ENCODE assay signal across 1 cellular context in the genomic region with DNA sequence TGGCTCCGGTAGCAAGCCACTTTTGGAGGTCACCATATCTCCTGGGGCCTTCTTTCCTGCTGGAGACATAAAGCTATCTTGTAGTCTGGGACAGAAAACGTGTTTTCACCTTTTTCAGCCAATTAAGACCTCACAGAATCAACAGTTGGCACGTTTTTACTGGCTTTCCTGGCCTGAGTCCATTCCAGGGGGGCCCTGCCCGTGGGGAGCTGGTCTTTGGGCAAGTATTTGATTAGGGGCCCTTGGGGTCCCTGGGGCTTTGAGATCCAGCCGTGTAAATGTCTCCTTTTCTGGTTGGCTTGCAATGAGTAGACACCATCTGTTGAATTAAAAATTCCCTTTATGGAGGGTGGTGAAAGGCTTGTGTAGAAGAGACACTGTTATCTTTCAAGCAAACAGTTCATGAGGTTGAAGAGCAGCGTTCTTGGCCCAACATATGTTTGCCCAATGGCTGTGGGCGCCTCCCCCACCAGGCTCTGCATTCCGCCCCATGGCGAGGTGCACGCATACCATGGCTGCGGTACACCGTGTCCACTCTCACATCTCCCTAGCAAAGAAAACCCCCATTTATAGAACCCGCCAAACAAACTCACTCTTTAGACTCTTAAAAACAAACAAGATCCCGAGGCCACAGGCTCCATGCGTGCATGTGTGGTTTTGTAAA.
TF ChIP-seq lines count a peak whose summit lies in the region.

No MANE protein-coding gene starts in this region.

TF ChIP-seq in HepG2, 621 proteins besides CTCF, POLR2A, EP300 and RAD21 (continued from another document and continues in another):
- TF ChIP-seq, protein P1, sequence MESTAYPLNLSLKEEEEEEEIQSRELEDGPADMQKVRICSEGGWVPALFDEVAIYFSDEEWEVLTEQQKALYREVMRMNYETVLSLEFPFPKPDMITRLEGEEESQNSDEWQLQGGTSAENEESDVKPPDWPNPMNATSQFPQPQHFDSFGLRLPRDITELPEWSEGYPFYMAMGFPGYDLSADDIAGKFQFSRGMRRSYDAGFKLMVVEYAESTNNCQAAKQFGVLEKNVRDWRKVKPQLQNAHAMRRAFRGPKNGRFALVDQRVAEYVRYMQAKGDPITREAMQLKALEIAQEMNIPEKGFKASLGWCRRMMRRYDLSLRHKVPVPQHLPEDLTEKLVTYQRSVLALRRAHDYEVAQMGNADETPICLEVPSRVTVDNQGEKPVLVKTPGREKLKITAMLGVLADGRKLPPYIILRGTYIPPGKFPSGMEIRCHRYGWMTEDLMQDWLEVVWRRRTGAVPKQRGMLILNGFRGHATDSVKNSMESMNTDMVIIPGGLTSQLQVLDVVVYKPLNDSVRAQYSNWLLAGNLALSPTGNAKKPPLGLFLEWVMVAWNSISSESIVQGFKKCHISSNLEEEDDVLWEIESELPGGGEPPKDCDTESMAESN (CRISPR knock-in tag; conservative IDR thresholded peaks at IDR 0.05): peak; percentile 52; the same call in 1 of the 2 replicates
- TF ChIP-seq, protein P2, sequence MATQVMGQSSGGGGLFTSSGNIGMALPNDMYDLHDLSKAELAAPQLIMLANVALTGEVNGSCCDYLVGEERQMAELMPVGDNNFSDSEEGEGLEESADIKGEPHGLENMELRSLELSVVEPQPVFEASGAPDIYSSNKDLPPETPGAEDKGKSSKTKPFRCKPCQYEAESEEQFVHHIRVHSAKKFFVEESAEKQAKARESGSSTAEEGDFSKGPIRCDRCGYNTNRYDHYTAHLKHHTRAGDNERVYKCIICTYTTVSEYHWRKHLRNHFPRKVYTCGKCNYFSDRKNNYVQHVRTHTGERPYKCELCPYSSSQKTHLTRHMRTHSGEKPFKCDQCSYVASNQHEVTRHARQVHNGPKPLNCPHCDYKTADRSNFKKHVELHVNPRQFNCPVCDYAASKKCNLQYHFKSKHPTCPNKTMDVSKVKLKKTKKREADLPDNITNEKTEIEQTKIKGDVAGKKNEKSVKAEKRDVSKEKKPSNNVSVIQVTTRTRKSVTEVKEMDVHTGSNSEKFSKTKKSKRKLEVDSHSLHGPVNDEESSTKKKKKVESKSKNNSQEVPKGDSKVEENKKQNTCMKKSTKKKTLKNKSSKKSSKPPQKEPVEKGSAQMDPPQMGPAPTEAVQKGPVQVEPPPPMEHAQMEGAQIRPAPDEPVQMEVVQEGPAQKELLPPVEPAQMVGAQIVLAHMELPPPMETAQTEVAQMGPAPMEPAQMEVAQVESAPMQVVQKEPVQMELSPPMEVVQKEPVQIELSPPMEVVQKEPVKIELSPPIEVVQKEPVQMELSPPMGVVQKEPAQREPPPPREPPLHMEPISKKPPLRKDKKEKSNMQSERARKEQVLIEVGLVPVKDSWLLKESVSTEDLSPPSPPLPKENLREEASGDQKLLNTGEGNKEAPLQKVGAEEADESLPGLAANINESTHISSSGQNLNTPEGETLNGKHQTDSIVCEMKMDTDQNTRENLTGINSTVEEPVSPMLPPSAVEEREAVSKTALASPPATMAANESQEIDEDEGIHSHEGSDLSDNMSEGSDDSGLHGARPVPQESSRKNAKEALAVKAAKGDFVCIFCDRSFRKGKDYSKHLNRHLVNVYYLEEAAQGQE (IDR thresholded peaks at IDR 0.05; ENCODE audit: borderline replicate concordance in 1 of 2, low read depth in 1 of 2, low read length in 2 of 2): peak in 1 of 2 experiments; percentile 53; a peak in 1 of 4 replicates
- TF ChIP-seq ZNF614 (CRISPR knock-in tag; IDR thresholded peaks at IDR 0.05; ENCODE audit: borderline replicate concordance) (peak; percentile 86), ZNF460 (CRISPR knock-in tag; IDR thresholded peaks at IDR 0.05; ENCODE audit: borderline replicate concordance) (no peak), SNRNP70 (IDR thresholded peaks at IDR 0.05; ENCODE audit: low read depth, low read length) (no peak), SNAPC5 (CRISPR knock-in tag; IDR thresholded peaks at IDR 0.05; ENCODE audit: borderline replicate concordance) (no peak), MBD4 (IDR thresholded peaks at IDR 0.05; ENCODE audit: borderline replicate concordance, low read length) (no peak), ZNF770 (CRISPR knock-in tag; IDR thresholded peaks at IDR 0.05) (0 out of 2 replicates have a peak, but pooled peaks have one; percentile 16), GLI4 (CRISPR knock-in tag; IDR thresholded peaks at IDR 0.05; ENCODE audit: borderline replicate concordance) (no peak), NFKBIZ (CRISPR knock-in tag; IDR thresholded peaks at IDR 0.05) (no peak), FIP1L1 (IDR thresholded peaks at IDR 0.05; ENCODE audit: borderline replicate concordance, insufficient read depth, low read depth, low read length) (no peak), PHF20 (CRISPR knock-in tag; IDR thresholded peaks at IDR 0.05) (0 out of 2 replicates have a peak, but pooled peaks have one; percentile 40), NFIB (CRISPR knock-in tag; IDR thresholded peaks at IDR 0.05; ENCODE audit: borderline replicate concordance) (no peak), ATF4 (CRISPR knock-in tag; IDR thresholded peaks at IDR 0.05) (no peak), E2F2 (CRISPR knock-in tag; IDR thresholded peaks at IDR 0.05; ENCODE audit: borderline replicate concordance) (no peak), MYC (CRISPR knock-in tag; IDR thresholded peaks at IDR 0.05; ENCODE audit: borderline replicate concordance) (peak; percentile 90), ZNF780A (CRISPR knock-in tag; IDR thresholded peaks at IDR 0.05) (no peak), ZSCAN31 (CRISPR knock-in tag; IDR thresholded peaks at IDR 0.05; ENCODE audit: low read depth) (peak; percentile 11; the same call in 1 of the 2 replicates), ELF3 (CRISPR knock-in tag; IDR thresholded peaks at IDR 0.05) (peak; percentile 86; the same call in 1 of the 2 replicates), HOXA3 (CRISPR knock-in tag; IDR thresholded peaks at IDR 0.05) (peak; percentile 88), FOXA1 (IDR thresholded peaks at IDR 0.05) (no peak), FOXA1 (CRISPR knock-in tag; IDR thresholded peaks at IDR 0.05) (peak; percentile 72), ARHGAP35 (CRISPR knock-in tag; IDR thresholded peaks at IDR 0.05; ENCODE audit: borderline replicate concordance) (no peak), ZNF768 (CRISPR knock-in tag; IDR thresholded peaks at IDR 0.05) (no peak; the same call in 1 of the 2 replicates), RNF219 (CRISPR knock-in tag; IDR thresholded peaks at IDR 0.05) (no peak), RXRB (CRISPR knock-in tag; IDR thresholded peaks at IDR 0.05; ENCODE audit: borderline replicate concordance) (peak; percentile 78; the same call in 1 of the 2 replicates), ZNF629 (CRISPR knock-in tag; conservative IDR thresholded peaks at IDR 0.05) (peak; percentile 44; the same call in 1 of the 2 replicates), YEATS4 (CRISPR knock-in tag; IDR thresholded peaks at IDR 0.05; ENCODE audit: borderline replicate concordance) (peak; percentile 86), ZFP90 (CRISPR knock-in tag; IDR thresholded peaks at IDR 0.05; ENCODE audit: borderline replicate concordance) (peak; percentile 93; the same call in 1 of the 2 replicates), CENPBD1 (CRISPR knock-in tag; IDR thresholded peaks at IDR 0.05; ENCODE audit: borderline replicate concordance, low read depth) (0 out of 2 replicates have a peak, but pooled peaks have one; percentile 56)
- TF ChIP-seq, protein P3, sequence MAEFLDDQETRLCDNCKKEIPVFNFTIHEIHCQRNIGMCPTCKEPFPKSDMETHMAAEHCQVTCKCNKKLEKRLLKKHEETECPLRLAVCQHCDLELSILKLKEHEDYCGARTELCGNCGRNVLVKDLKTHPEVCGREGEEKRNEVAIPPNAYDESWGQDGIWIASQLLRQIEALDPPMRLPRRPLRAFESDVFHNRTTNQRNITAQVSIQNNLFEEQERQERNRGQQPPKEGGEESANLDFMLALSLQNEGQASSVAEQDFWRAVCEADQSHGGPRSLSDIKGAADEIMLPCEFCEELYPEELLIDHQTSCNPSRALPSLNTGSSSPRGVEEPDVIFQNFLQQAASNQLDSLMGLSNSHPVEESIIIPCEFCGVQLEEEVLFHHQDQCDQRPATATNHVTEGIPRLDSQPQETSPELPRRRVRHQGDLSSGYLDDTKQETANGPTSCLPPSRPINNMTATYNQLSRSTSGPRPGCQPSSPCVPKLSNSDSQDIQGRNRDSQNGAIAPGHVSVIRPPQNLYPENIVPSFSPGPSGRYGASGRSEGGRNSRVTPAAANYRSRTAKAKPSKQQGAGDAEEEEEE (CRISPR knock-in tag; IDR thresholded peaks at IDR 0.05; ENCODE audit: borderline replicate concordance): no peak; the same call in 1 of the 2 replicates
- TF ChIP-seq, protein P4, sequence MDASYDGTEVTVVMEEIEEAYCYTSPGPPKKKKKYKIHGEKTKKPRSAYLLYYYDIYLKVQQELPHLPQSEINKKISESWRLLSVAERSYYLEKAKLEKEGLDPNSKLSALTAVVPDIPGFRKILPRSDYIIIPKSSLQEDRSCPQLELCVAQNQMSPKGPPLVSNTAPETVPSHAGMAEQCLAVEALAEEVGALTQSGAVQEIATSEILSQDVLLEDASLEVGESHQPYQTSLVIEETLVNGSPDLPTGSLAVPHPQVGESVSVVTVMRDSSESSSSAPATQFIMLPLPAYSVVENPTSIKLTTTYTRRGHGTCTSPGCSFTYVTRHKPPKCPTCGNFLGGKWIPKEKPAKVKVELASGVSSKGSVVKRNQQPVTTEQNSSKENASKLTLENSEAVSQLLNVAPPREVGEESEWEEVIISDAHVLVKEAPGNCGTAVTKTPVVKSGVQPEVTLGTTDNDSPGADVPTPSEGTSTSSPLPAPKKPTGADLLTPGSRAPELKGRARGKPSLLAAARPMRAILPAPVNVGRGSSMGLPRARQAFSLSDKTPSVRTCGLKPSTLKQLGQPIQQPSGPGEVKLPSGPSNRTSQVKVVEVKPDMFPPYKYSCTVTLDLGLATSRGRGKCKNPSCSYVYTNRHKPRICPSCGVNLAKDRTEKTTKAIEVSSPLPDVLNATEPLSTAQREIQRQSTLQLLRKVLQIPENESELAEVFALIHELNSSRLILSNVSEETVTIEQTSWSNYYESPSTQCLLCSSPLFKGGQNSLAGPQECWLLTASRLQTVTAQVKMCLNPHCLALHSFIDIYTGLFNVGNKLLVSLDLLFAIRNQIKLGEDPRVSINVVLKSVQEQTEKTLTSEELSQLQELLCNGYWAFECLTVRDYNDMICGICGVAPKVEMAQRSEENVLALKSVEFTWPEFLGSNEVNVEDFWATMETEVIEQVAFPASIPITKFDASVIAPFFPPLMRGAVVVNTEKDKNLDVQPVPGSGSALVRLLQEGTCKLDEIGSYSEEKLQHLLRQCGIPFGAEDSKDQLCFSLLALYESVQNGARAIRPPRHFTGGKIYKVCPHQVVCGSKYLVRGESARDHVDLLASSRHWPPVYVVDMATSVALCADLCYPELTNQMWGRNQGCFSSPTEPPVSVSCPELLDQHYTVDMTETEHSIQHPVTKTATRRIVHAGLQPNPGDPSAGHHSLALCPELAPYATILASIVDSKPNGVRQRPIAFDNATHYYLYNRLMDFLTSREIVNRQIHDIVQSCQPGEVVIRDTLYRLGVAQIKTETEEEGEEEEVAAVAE (CRISPR knock-in tag; IDR thresholded peaks at IDR 0.05; ENCODE audit: borderline replicate concordance): no peak
- TF ChIP-seq, protein P5, sequence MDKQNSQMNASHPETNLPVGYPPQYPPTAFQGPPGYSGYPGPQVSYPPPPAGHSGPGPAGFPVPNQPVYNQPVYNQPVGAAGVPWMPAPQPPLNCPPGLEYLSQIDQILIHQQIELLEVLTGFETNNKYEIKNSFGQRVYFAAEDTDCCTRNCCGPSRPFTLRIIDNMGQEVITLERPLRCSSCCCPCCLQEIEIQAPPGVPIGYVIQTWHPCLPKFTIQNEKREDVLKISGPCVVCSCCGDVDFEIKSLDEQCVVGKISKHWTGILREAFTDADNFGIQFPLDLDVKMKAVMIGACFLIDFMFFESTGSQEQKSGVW (CRISPR knock-in tag; IDR thresholded peaks at IDR 0.05; ENCODE audit: borderline replicate concordance): no peak; the same call in 1 of the 2 replicates
